Comparison of ENCODE assay signal across 24 cellular contexts in genomic region chr5:177090813-177091212, GRCh38. TPM values are rescaled to one million over a fixed set of nuclear protein-coding genes. Genes with fewer than 3 reads are reported as not detected.
"Had no signal": no experiment of that assay in that cellular context is flagged by ENCODE, and none has a peak within 500 bp of the region (broad histone marks: within the 10 kb centered on the region; RNA-seq: fewer than 3 reads in every experiment).

No MANE protein-coding gene starts in this region.

- FAIRE-seq: colon, endothelial cell of umbilical vein, frontal cortex, kidney had no signal

- H3K27ac Mint-ChIP-seq: immature natural killer cell, mesothelial cell of epicardium had no signal

- DNase-seq: dermis blood vessel endothelial cell; dorsolateral prefrontal cortex; effector CD4-positive, alpha-beta T cell; effector memory CD4-positive, alpha-beta T cell; foreskin keratinocyte; heart left ventricle; hypothalamus; immature natural killer cell; islet precursor cell; kidney glomerular epithelial cell; left ventricle myocardium inferior; lower lobe of right lung; mesenchymal stem cell had no signal

- ATAC-seq: foreskin keratinocyte, gastroesophageal sphincter, heart left ventricle, left lobe of liver, lower lobe of right lung, mucosa of descending colon had no signal

- H2AFZ ChIP-seq: hepatocyte had no signal

- H3K9me3 ChIP-seq: esophagus muscularis mucosa, gastroesophageal sphincter, heart left ventricle, left ventricle myocardium inferior, lower lobe of right lung, mucosa of descending colon had no signal

- H3K4me2 ChIP-seq: hepatocyte had no signal

- H3K4me3 ChIP-seq: coronary artery, dorsolateral prefrontal cortex, esophagus muscularis mucosa, gastroesophageal sphincter, heart left ventricle, hepatocyte, left ventricle myocardium inferior, mucosa of descending colon had no signal

- H3K4me3 Mint-ChIP-seq: immature natural killer cell, mesothelial cell of epicardium had no signal

- H3K27me3 ChIP-seq: hepatocyte had no signal

- H3K27ac ChIP-seq: coronary artery, dorsolateral prefrontal cortex, esophagus muscularis mucosa, foreskin keratinocyte, gastroesophageal sphincter, heart left ventricle, hepatocyte, left ventricle myocardium inferior, lower lobe of right lung had no signal

- H3K36me3 ChIP-seq: esophagus muscularis mucosa, gastroesophageal sphincter, heart left ventricle, left ventricle myocardium inferior, lower lobe of right lung had no signal

- H3K4me1 ChIP-seq: foreskin keratinocyte had no signal

- H3K9me3 Mint-ChIP-seq: immature natural killer cell, mesothelial cell of epicardium had no signal

- H3K36me3 Mint-ChIP-seq: immature natural killer cell, mesothelial cell of epicardium had no signal

RNA-seq across cellular contexts. Expression of gene FGFR4, which starts 4.1 kb away (rescaled TPM):
- polyA plus RNA-seq: immature natural killer cell had no signal
